In the genomic region with DNA sequence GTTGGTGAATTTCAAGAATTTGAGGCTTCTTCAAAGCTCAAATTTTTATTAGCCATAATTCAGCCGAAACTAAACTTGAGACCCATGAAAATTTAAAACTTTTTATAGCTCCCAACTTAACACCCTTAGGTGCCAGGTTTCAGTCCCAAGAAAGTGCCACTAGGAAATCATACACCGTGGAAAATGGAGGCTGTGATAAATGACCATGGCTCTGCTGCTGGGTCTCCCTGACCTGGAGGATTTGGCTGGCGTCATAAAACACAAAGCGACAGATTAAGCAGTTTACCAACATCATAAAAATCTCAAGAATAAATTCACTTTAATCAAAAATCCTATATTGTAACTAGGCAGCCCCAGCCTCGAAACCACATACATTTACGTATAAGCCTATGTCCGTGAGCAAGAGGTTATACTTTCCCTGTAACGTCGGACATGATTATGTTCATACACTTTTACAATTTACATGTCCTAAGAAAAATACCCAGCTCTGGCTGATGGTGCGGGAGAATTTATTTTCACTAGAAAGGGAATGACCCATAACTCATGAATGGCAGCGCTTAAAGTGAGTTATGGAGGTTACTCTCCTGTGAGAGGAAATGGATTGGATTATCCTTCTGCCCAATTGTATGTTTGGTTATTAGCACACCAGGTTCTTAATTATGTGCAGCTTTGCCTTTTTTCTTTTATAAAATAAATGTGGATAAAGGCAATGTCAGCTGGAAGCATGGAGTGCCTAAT, we compare ENCODE assay signal across 25 cellular contexts.
"Had no signal": no experiment of that assay in that cellular context is flagged by ENCODE, and none has a peak within 500 bp of the region (broad histone marks: within the 10 kb centered on the region; RNA-seq: fewer than 3 reads in every experiment).

No MANE protein-coding gene starts in this region.

- H3K36me3 ChIP-seq: left ventricle myocardium inferior, pancreas, tibial artery, WERI-Rb-1 had no signal

- H3K4me1 Mint-ChIP-seq: activated CD4-positive, alpha-beta T cell treated with anti-CD3 and anti-CD28 coated beads, Interleukin-2, amount 10 ng/mL, durations not matched to agents 7 days and 5 days; activated naive CD4-positive, alpha-beta T cell treated with anti-CD3 and anti-CD28 coated beads, Interleukin-2, amount 50 U/mL, for 24 hours; immature natural killer cell had no signal

- H3K9me3 Mint-ChIP-seq: activated CD4-positive, alpha-beta T cell treated with anti-CD3 and anti-CD28 coated beads, Interleukin-2, amount 10 ng/mL, durations not matched to agents 7 days and 5 days; activated naive CD4-positive, alpha-beta T cell treated with anti-CD3 and anti-CD28 coated beads, Interleukin-2, amount 50 U/mL, for 24 hours; brain; dendritic cell treated with granulocyte-macrophage colony-stimulating factor and Interleukin-4, amounts not matched to agents 40 ng/mL and 50 ng/mL, for 4 days; immature natural killer cell; natural killer cell treated with Interleukin-12 subunit alpha and Interleukin-12 subunit beta and Interleukin-15 and Interleukin-18, amount 100 ng/mL, for 72 hours; stimulated activated naive CD8-positive, alpha-beta T cell treated with anti-CD3 and anti-CD28 coated beads, Interleukin-15, Interleukin-2, amounts not matched to agents 100 ng/mL and 50 ng/mL, for 24 hours; T-helper 2 cell treated with Interferon-gamma antibody and Interleukin-4, amounts not matched to agents 5 μg/mL and 100 μg/mL, for 36 hours had no signal

- H3K4me3 Mint-ChIP-seq: activated CD4-positive, alpha-beta T cell treated with anti-CD3 and anti-CD28 coated beads, Interleukin-2, amount 10 ng/mL, durations not matched to agents 7 days and 5 days; activated naive CD4-positive, alpha-beta T cell treated with anti-CD3 and anti-CD28 coated beads, Interleukin-2, amount 50 U/mL, for 24 hours; brain; dendritic cell treated with granulocyte-macrophage colony-stimulating factor and Interleukin-4, amounts not matched to agents 40 ng/mL and 50 ng/mL, for 4 days; immature natural killer cell; natural killer cell treated with Interleukin-12 subunit alpha and Interleukin-12 subunit beta and Interleukin-15 and Interleukin-18, amount 100 ng/mL, for 72 hours; stimulated activated naive CD8-positive, alpha-beta T cell treated with anti-CD3 and anti-CD28 coated beads, Interleukin-15, Interleukin-2, amounts not matched to agents 100 ng/mL and 50 ng/mL, for 24 hours; T-helper 2 cell treated with Interferon-gamma antibody and Interleukin-4, amounts not matched to agents 5 μg/mL and 100 μg/mL, for 36 hours had no signal

- H3K4me3 ChIP-seq: left ventricle myocardium inferior, pancreas, skin epidermis, tibial artery had no signal

- ATAC-seq: natural killer cell treated with Interleukin-12 subunit alpha and Interleukin-12 subunit beta and Interleukin-15 and Interleukin-18, amount 100 ng/mL, for 72 hours; pancreas; right cardiac atrium had no signal

- DNase-seq: activated CD4-positive, alpha-beta T cell treated with anti-CD3 and anti-CD28 coated beads, Interleukin-2, amount 10 ng/mL, durations not matched to agents 7 days and 5 days; activated CD4-positive, CD25-positive, alpha-beta regulatory T cell treated with anti-CD3 and anti-CD28 coated beads, Interleukin-2, amount 50 U/mL, for 72 hours; activated gamma-delta T cell treated with Interleukin-2 at 50 U/mL for 16 hours; activated T-cell treated with anti-CD3 and anti-CD28 coated beads, Interleukin-2, amount 50 U/mL, for 1 hour; aorta; effector CD4-positive, alpha-beta T cell; erythroblast; foreskin fibroblast; immature natural killer cell; kidney glomerular epithelial cell; left ventricle myocardium inferior; mammary epithelial cell; pancreas; right cardiac atrium; stimulated activated CD4-positive, alpha-beta T cell treated with anti-CD3 and anti-CD28 coated beads, Interleukin-1b, Interleukin-23, amount 100 ng/mL, for 48 hours; substantia nigra; tibial artery; WERI-Rb-1 had no signal

- H3K27ac Mint-ChIP-seq: activated CD4-positive, alpha-beta T cell treated with anti-CD3 and anti-CD28 coated beads, Interleukin-2, amount 10 ng/mL, durations not matched to agents 7 days and 5 days; activated naive CD4-positive, alpha-beta T cell treated with anti-CD3 and anti-CD28 coated beads, Interleukin-2, amount 50 U/mL, for 24 hours; dendritic cell treated with granulocyte-macrophage colony-stimulating factor and Interleukin-4, amounts not matched to agents 40 ng/mL and 50 ng/mL, for 4 days; immature natural killer cell; natural killer cell treated with Interleukin-12 subunit alpha and Interleukin-12 subunit beta and Interleukin-15 and Interleukin-18, amount 100 ng/mL, for 72 hours; stimulated activated naive CD8-positive, alpha-beta T cell treated with anti-CD3 and anti-CD28 coated beads, Interleukin-15, Interleukin-2, amounts not matched to agents 100 ng/mL and 50 ng/mL, for 24 hours; T-helper 2 cell treated with Interferon-gamma antibody and Interleukin-4, amounts not matched to agents 5 μg/mL and 100 μg/mL, for 36 hours had no signal

- H3K4me1 ChIP-seq: left ventricle myocardium inferior, pancreas, tibial artery had no signal

- H3K27ac ChIP-seq: left ventricle myocardium inferior, pancreas, skin epidermis, tibial artery, WERI-Rb-1 had no signal

- H3K9me3 ChIP-seq: left ventricle myocardium inferior, pancreas, tibial artery had no signal

- H3K27me3 ChIP-seq: tibial artery had no signal

- H3K36me3 Mint-ChIP-seq: activated naive CD4-positive, alpha-beta T cell treated with anti-CD3 and anti-CD28 coated beads, Interleukin-2, amount 50 U/mL, for 24 hours; brain; immature natural killer cell; natural killer cell treated with Interleukin-12 subunit alpha and Interleukin-12 subunit beta and Interleukin-15 and Interleukin-18, amount 100 ng/mL, for 72 hours had no signal

- H3K27me3 Mint-ChIP-seq: dendritic cell treated with granulocyte-macrophage colony-stimulating factor and Interleukin-4, amounts not matched to agents 40 ng/mL and 50 ng/mL, for 4 days had no signal
